ENCODE assay signal across 22 cellular contexts in genomic region chr5:51475628-51476027, GRCh38.
"Had no signal": no experiment of that assay in that cellular context is flagged by ENCODE, and none has a peak within 500 bp of the region (broad histone marks: within the 10 kb centered on the region; RNA-seq: fewer than 3 reads in every experiment).

No MANE protein-coding gene starts in this region.

- DNase-seq: IMR-90, Karpas-422, KG1, MG63, NCI-H1092, NCI-H1105 treated with DMSO at 0.1 percent for 48 hours, NCI-H1417 treated with DMSO at 0.1 percent for 48 hours, NCI-H146, NCI-H1694 treated with DMSO at 0.1 percent for 48 hours, NCI-H1930, NCI-H2081, NCI-H2171, NCI-H446, NCI-H510A, NCI-H524 treated with DMSO at 0.1 percent for 48 hours, NCI-H774, PC-3, Right ventricle myocardium superior, RPMI8226, SIG-M5 had no signal

- H3K9me3 ChIP-seq: MG63, SJSA1 had no signal

- H3K4me1 ChIP-seq: SJSA1 had no signal

- H3K36me3 ChIP-seq: MG63, SJSA1 had no signal

- H3K27ac ChIP-seq: SJSA1, SK-N-MC had no signal

- H3K4me3 ChIP-seq: MG63, SJSA1, SK-N-MC had no signal

- H3K27me3 ChIP-seq: MG63, SJSA1 had no signal
